23 cellular contexts compared by ENCODE assay signal in genomic region chr3:66028457-66028856, GRCh38. TPM values are rescaled to one million over a fixed set of nuclear protein-coding genes. Genes with fewer than 3 reads are reported as not detected.
"Had no signal": no experiment of that assay in that cellular context is flagged by ENCODE, and none has a peak within 500 bp of the region (broad histone marks: within the 10 kb centered on the region; RNA-seq: fewer than 3 reads in every experiment).

No MANE protein-coding gene starts in this region.

- H3K4me3 ChIP-seq: heart right ventricle, lung, spleen, thoracic aorta, transverse colon, uterus had no signal

- H3K27me3 Mint-ChIP-seq: dendritic cell treated with granulocyte-macrophage colony-stimulating factor and Interleukin-4, amounts not matched to agents 40 ng/mL and 50 ng/mL, for 4 days; stimulated activated memory B cell treated with anti-CD40 and anti-IgM and Interleukin-4, amounts not matched to agents 10 μg/mL and 1 μg/mL and 100 μg/mL, for 72 hours had no signal

- H3K9me3 ChIP-seq: heart right ventricle, neutrophil, spleen, thoracic aorta, transverse colon, uterus had no signal

- H3K36me3 Mint-ChIP-seq: naive thymus-derived CD4-positive, alpha-beta T cell; stimulated activated memory B cell treated with anti-CD40 and anti-IgM and Interleukin-4, amounts not matched to agents 10 μg/mL and 1 μg/mL and 100 μg/mL, for 72 hours had no signal

- H3K9me3 Mint-ChIP-seq: dendritic cell treated with granulocyte-macrophage colony-stimulating factor and Interleukin-4, amounts not matched to agents 40 ng/mL and 50 ng/mL, for 4 days; effector memory CD8-positive, alpha-beta T cell; nephron progenitor cell; stimulated activated naive CD8-positive, alpha-beta T cell treated with anti-CD3 and anti-CD28 coated beads, Interleukin-15, amount 100 ng/mL, for 72 hours had no signal

- FAIRE-seq: colon, frontal cortex had no signal

- H3K27ac Mint-ChIP-seq: dendritic cell treated with granulocyte-macrophage colony-stimulating factor and Interleukin-4, amounts not matched to agents 40 ng/mL and 50 ng/mL, for 4 days; effector memory CD8-positive, alpha-beta T cell; naive thymus-derived CD4-positive, alpha-beta T cell; nephron progenitor cell; stimulated activated memory B cell treated with anti-CD40 and anti-IgM and Interleukin-4, amounts not matched to agents 10 μg/mL and 1 μg/mL and 100 μg/mL, for 72 hours had no signal

- H3K27me3 ChIP-seq: heart right ventricle, neutrophil, spleen, transverse colon, uterus had no signal

- DNase-seq: cerebellar nuclear complex; effector memory CD8-positive, alpha-beta T cell; erythroblast; heart right ventricle; islet precursor cell; left ventricle myocardium superior; naive thymus-derived CD4-positive, alpha-beta T cell; nephron progenitor cell; spleen; stimulated activated CD4-positive, alpha-beta T cell treated with anti-CD3 and anti-CD28 coated beads, Interleukin-15, amount 100 ng/mL, for 24 hours; stimulated activated CD4-positive, alpha-beta T cell treated with anti-CD3 and anti-CD28 coated beads, Interleukin-1b, Interleukin-23, amount 100 ng/mL, for 48 hours; stimulated activated CD4-positive, alpha-beta T cell treated with anti-CD3 and anti-CD28 coated beads, Interleukin-4, amount 100 ng/mL, for 24 hours; stimulated activated naive CD8-positive, alpha-beta T cell treated with anti-CD3 and anti-CD28 coated beads, Interleukin-15, amount 100 ng/mL, for 72 hours; uterus had no signal

- H3K4me1 ChIP-seq: uterus had no signal

- H3K36me3 ChIP-seq: heart right ventricle, neutrophil, spleen, thoracic aorta, transverse colon, uterus had no signal

- H3K4me1 Mint-ChIP-seq: naive thymus-derived CD4-positive, alpha-beta T cell; stimulated activated memory B cell treated with anti-CD40 and anti-IgM and Interleukin-4, amounts not matched to agents 10 μg/mL and 1 μg/mL and 100 μg/mL, for 72 hours had no signal

- H3K4me3 Mint-ChIP-seq: dendritic cell treated with granulocyte-macrophage colony-stimulating factor and Interleukin-4, amounts not matched to agents 40 ng/mL and 50 ng/mL, for 4 days; effector memory CD8-positive, alpha-beta T cell; naive thymus-derived CD4-positive, alpha-beta T cell; nephron progenitor cell; stimulated activated memory B cell treated with anti-CD40 and anti-IgM and Interleukin-4, amounts not matched to agents 10 μg/mL and 1 μg/mL and 100 μg/mL, for 72 hours; stimulated activated naive CD8-positive, alpha-beta T cell treated with anti-CD3 and anti-CD28 coated beads, Interleukin-15, amount 100 ng/mL, for 72 hours had no signal

- H3K27ac ChIP-seq: heart right ventricle, neutrophil, spleen, thoracic aorta, uterus had no signal

RNA-seq across cellular contexts. Expression of gene MAGI1, which starts 10.3 kb away (rescaled TPM):
- total RNA-seq: mononuclear cell had no signal
- polyA plus RNA-seq: naive thymus-derived CD4-positive, alpha-beta T cell had no signal
